Comparison of ENCODE assay signal across 20 cellular contexts in genomic region chr1:187817782-187818181, GRCh38.
DNase-seq lines count a peak whose midpoint lies in the region; ATAC-seq and FAIRE-seq lines count a peak whose summit lies in the region.
"Had no signal": no experiment of that assay in that cellular context is flagged by ENCODE, and none has a peak within 500 bp of the region (broad histone marks: within the 10 kb centered on the region; RNA-seq: fewer than 3 reads in every experiment).

No MANE protein-coding gene starts in this region.

- CTCF ChIA-PET in activated CD4-positive, alpha-beta T cell treated with anti-CD3 and anti-CD28 coated beads for 36 hours (lab: Charles Lee) = no interaction called here

- H3K4me3 Mint-ChIP-seq in activated CD4-positive, alpha-beta T cell treated with anti-CD3 and anti-CD28 coated beads for 36 hours = no peak overlapping the region
- no peak overlapping the region for H3K4me3 Mint-ChIP-seq in activated naive CD8-positive, alpha-beta T cell treated with anti-CD3 and anti-CD28 coated beads, Interleukin-2, amount 50 U/mL, for 24 hours
- H3K4me3 Mint-ChIP-seq: activated CD4-positive, alpha-beta T cell treated with anti-CD3 and anti-CD28 coated beads, Interleukin-2, amount 10 ng/mL, durations not matched to agents 24 days and 14 days; activated naive CD8-positive, alpha-beta T cell treated with anti-CD3 and anti-CD28 coated beads, Interleukin-2, amount 10 ng/mL, durations not matched to agents 7 days and 5 days; CD4-positive, alpha-beta T cell; stimulated activated memory B cell treated with anti-CD40 and anti-IgM and Interleukin-4, amounts not matched to agents 10 μg/mL and 1 μg/mL and 100 μg/mL, for 72 hours had no signal

- no peak overlapping the region for H3K27ac Mint-ChIP-seq in activated CD4-positive, alpha-beta T cell treated with anti-CD3 and anti-CD28 coated beads for 36 hours
- H3K27ac Mint-ChIP-seq in activated naive CD8-positive, alpha-beta T cell treated with anti-CD3 and anti-CD28 coated beads, Interleukin-2, amount 50 U/mL, for 24 hours = no peak overlapping the region
- H3K27ac Mint-ChIP-seq: activated CD4-positive, alpha-beta T cell treated with anti-CD3 and anti-CD28 coated beads, Interleukin-2, amount 10 ng/mL, durations not matched to agents 24 days and 14 days; activated naive CD8-positive, alpha-beta T cell treated with anti-CD3 and anti-CD28 coated beads, Interleukin-2, amount 10 ng/mL, durations not matched to agents 7 days and 5 days; activated T-helper 2 cell treated with anti-CD3 and anti-CD28 coated beads, Interferon-gamma antibody, Interleukin-2, Interleukin-4, amounts not matched to agents 10 μg/mL and 5 μg/mL and 100 μg/mL, durations not matched to agents 14 hours and 24 hours and 36 hours; CD4-positive, alpha-beta T cell; stimulated activated memory B cell treated with anti-CD40 and anti-IgM and Interleukin-4, amounts not matched to agents 10 μg/mL and 1 μg/mL and 100 μg/mL, for 72 hours had no signal

- DNase-seq in SKM-1 treated with dmso at 0.1 percent for 144 hours (lab: John Stamatoyannopoulos, UW; ENCODE audit: unreplicated experiment) (peak; percentile 9), SKM-1 (lab: John Stamatoyannopoulos, UW; ENCODE audit: unreplicated experiment) (no peak), SK-MEL-5 (ENCODE audit: low read depth, low spot score) (peak; percentile 49), left lobe of liver (ENCODE audit: low spot score) (peak; percentile 42), frontal cortex (ENCODE audit: low spot score in 2 of 2) (no peak)
- DNase-seq in Jurkat, Clone E6-1 (ENCODE audit: low read depth, low spot score) = peak; percentile 3
- no peak for DNase-seq in activated CD4-positive, alpha-beta T cell treated with anti-CD3 and anti-CD28 coated beads for 36 hours
- no peak for DNase-seq in activated naive CD8-positive, alpha-beta T cell treated with anti-CD3 and anti-CD28 coated beads, Interleukin-2, amount 50 U/mL, for 24 hours
- DNase-seq: activated CD4-positive, alpha-beta T cell treated with anti-CD3 and anti-CD28 coated beads, Interleukin-2, amount 10 ng/mL, durations not matched to agents 24 days and 14 days; activated naive CD8-positive, alpha-beta T cell treated with anti-CD3 and anti-CD28 coated beads, Interleukin-2, amount 10 ng/mL, durations not matched to agents 7 days and 5 days; CD4-positive, alpha-beta T cell; DMS153; heart left ventricle; left ventricle myocardium inferior; NCI-H187; NCI-H345 had no signal

- no peak for FAIRE-seq in frontal cortex (lab: Jason Lieb, UNC)
- FAIRE-seq: TTC549 had no signal

- no peak overlapping the region for H3K4me3 ChIP-seq in Jurkat, Clone E6-1 (ENCODE audit: low read length)
- H3K4me3 ChIP-seq: heart left ventricle, left ventricle myocardium inferior, thoracic aorta had no signal

- POLR2A ChIA-PET in activated CD4-positive, alpha-beta T cell treated with anti-CD3 and anti-CD28 coated beads for 36 hours (lab: Charles Lee) = no interaction called here

- intact Hi-C loops in activated CD4-positive, alpha-beta T cell treated with anti-CD3 and anti-CD28 coated beads for 36 hours (cut with DNase I, micrococcal nuclease) = no loop called here

- ATAC-seq in left lobe of liver = peak; percentile 42
- no peak for ATAC-seq in activated CD4-positive, alpha-beta T cell treated with anti-CD3 and anti-CD28 coated beads for 36 hours
- ATAC-seq in activated naive CD8-positive, alpha-beta T cell treated with anti-CD3 and anti-CD28 coated beads, Interleukin-2, amount 50 U/mL, for 24 hours = no peak
- ATAC-seq: heart left ventricle; stimulated activated memory B cell treated with anti-CD40 and anti-IgM and Interleukin-4, amounts not matched to agents 10 μg/mL and 1 μg/mL and 100 μg/mL, for 72 hours had no signal

- in situ Hi-C loops in SK-MEL-5 (cut with HindIII; ENCODE audit: low pct_unique_long_range_greater_than_20kb, low sequenced_read_pairs) = no loop called here

- no peaks in the 10 kb centered on the region for H3K36me3 Mint-ChIP-seq in activated CD4-positive, alpha-beta T cell treated with anti-CD3 and anti-CD28 coated beads for 36 hours (ENCODE audit: low read depth)
- H3K36me3 Mint-ChIP-seq in activated naive CD8-positive, alpha-beta T cell treated with anti-CD3 and anti-CD28 coated beads, Interleukin-2, amount 50 U/mL, for 24 hours (ENCODE audit: low read depth) = no peaks in the 10 kb centered on the region
- H3K36me3 Mint-ChIP-seq: activated naive CD8-positive, alpha-beta T cell treated with anti-CD3 and anti-CD28 coated beads, Interleukin-2, amount 10 ng/mL, durations not matched to agents 7 days and 5 days; stimulated activated memory B cell treated with anti-CD40 and anti-IgM and Interleukin-4, amounts not matched to agents 10 μg/mL and 1 μg/mL and 100 μg/mL, for 72 hours had no signal

- no peaks in the 10 kb centered on the region for H3K4me1 Mint-ChIP-seq in activated CD4-positive, alpha-beta T cell treated with anti-CD3 and anti-CD28 coated beads for 36 hours
- no peaks in the 10 kb centered on the region for H3K4me1 Mint-ChIP-seq in activated naive CD8-positive, alpha-beta T cell treated with anti-CD3 and anti-CD28 coated beads, Interleukin-2, amount 50 U/mL, for 24 hours
- H3K4me1 Mint-ChIP-seq: activated CD4-positive, alpha-beta T cell treated with anti-CD3 and anti-CD28 coated beads, Interleukin-2, amount 10 ng/mL, durations not matched to agents 24 days and 14 days; activated naive CD8-positive, alpha-beta T cell treated with anti-CD3 and anti-CD28 coated beads, Interleukin-2, amount 10 ng/mL, durations not matched to agents 7 days and 5 days; stimulated activated memory B cell treated with anti-CD40 and anti-IgM and Interleukin-4, amounts not matched to agents 10 μg/mL and 1 μg/mL and 100 μg/mL, for 72 hours had no signal

- peaks cover 11% of the 10 kb centered on the region for H3K9me3 Mint-ChIP-seq in activated CD4-positive, alpha-beta T cell treated with anti-CD3 and anti-CD28 coated beads for 36 hours (ENCODE audit: low read depth)
- peaks cover 39% of the 10 kb centered on the region for H3K9me3 Mint-ChIP-seq in activated naive CD8-positive, alpha-beta T cell treated with anti-CD3 and anti-CD28 coated beads, Interleukin-2, amount 50 U/mL, for 24 hours
- H3K9me3 Mint-ChIP-seq: activated CD4-positive, alpha-beta T cell treated with anti-CD3 and anti-CD28 coated beads, Interleukin-2, amount 10 ng/mL, durations not matched to agents 24 days and 14 days had no signal

- no peaks in the 10 kb centered on the region for H3K27me3 Mint-ChIP-seq in activated CD4-positive, alpha-beta T cell treated with anti-CD3 and anti-CD28 coated beads for 36 hours
- no peaks in the 10 kb centered on the region for H3K27me3 Mint-ChIP-seq in activated naive CD8-positive, alpha-beta T cell treated with anti-CD3 and anti-CD28 coated beads, Interleukin-2, amount 50 U/mL, for 24 hours
- H3K27me3 Mint-ChIP-seq: activated CD4-positive, alpha-beta T cell treated with anti-CD3 and anti-CD28 coated beads, Interleukin-2, amount 10 ng/mL, durations not matched to agents 24 days and 14 days; activated naive CD8-positive, alpha-beta T cell treated with anti-CD3 and anti-CD28 coated beads, Interleukin-2, amount 10 ng/mL, durations not matched to agents 7 days and 5 days; CD4-positive, alpha-beta T cell; stimulated activated memory B cell treated with anti-CD40 and anti-IgM and Interleukin-4, amounts not matched to agents 10 μg/mL and 1 μg/mL and 100 μg/mL, for 72 hours had no signal

Comparison
In these comparisons a context has a peak if more than half of its experiments do, and no peak if none do; other contexts are left out.
1. DNase-seq: peak in SKM-1 treated with dmso at 0.1 percent for 144 hours (single experiment), Jurkat, Clone E6-1 (single experiment), SK-MEL-5 (single experiment) and left lobe of liver (single experiment); none in SKM-1 (single experiment), activated CD4-positive, alpha-beta T cell treated with anti-CD3 and anti-CD28 coated beads for 36 hours (single experiment), frontal cortex (0 of 2) and activated naive CD8-positive, alpha-beta T cell treated with anti-CD3 and anti-CD28 coated beads, Interleukin-2, amount 50 U/mL, for 24 hours (single experiment).